In the genomic region with DNA sequence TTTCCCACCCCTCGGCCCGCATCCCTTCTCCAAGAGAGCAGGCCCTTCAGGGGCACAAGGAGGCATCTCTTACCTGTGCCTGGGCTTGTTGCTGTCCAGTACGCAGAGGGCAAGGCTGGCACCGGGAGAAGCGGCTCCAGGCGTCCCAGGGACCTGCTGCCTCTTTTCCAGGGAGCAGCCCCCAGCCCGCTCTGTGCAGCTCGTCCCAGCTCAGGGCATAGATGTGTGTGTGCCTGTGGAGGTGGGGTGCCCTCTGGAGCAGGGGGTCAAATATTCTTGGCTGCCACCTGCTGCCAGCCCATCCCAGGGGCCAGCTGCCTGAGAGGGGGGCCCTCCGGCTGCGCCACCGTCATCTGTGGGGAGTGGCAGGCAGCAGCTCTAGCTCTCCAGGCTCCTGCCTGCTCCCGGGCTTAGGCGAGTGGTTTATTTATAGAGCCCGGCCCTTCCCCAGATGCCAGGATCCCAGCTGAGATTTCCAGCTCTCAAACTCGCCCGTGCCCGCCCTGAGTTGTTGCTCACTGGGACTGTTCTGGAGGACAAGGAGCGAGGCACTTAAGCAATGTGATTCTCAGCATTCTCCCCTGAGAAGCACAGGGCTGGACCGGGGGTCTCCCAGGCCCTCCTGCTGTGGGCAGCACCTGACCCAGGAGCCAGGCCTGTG, we compare ENCODE assay signal across 17 cellular contexts.
DNase-seq lines count a peak whose midpoint lies in the region; ATAC-seq and TF ChIP-seq lines count a peak whose summit lies in the region.
"Had no signal": no experiment of that assay in that cellular context is flagged by ENCODE, and none has a peak within 500 bp of the region (broad histone marks: within the 10 kb centered on the region; RNA-seq: fewer than 3 reads in every experiment).

No MANE protein-coding gene starts in this region.

- in situ Hi-C loops in transverse colon (cut with MboI; ENCODE audit: low pct_ligation_motif_present in 1 of 4, low pct_unique_long_range_greater_than_20kb in 1 of 4, low sequenced_read_pairs in 3 of 4) = no loop called here

- intact Hi-C loops in right cardiac atrium (cut with DNase I) (no loop called here), sciatic nerve (cut with DNase I) (loop anchor here (10.0 kb wide), 1 partner anchor 434 kb away; no protein-coding TSS in a partner anchor), transverse colon (cut with DNase I; ENCODE audit: low total_unique reads) (no loop called here)

- DNase-seq in NCI-H187 (lab: John Stamatoyannopoulos, UW) (peak; percentile 15 to 71), NCI-H345 treated with DMSO at 0.1 percent for 48 hours (lab: John Stamatoyannopoulos, UW; ENCODE audit: unreplicated experiment) (peak; percentile 35), right cardiac atrium (peak; percentile 33 to 70 (median 61)), sciatic nerve (ENCODE audit: low spot score) (peak; percentile 46), NCI-H226 (no peak), T-helper 9 cell (no peak), transverse colon (no peak)
- DNase-seq: central memory CD4-positive, alpha-beta T cell; DMS53; effector CD8-positive, alpha-beta T cell; NCI-H2081 treated with DMSO at 0.1 percent for 48 hours; nucleus accumbens; T-helper 1 cell had no signal

- H3K27ac ChIP-seq in right cardiac atrium (ENCODE audit: low read length) = no peak overlapping the region
- H3K27ac ChIP-seq in transverse colon = no peak overlapping the region
- H3K27ac ChIP-seq: BLaER1 treated with 17β-estradiol and CSF1 and Interleukin-3, amounts not matched to agents 10 nM and 100 nM; thoracic aorta had no signal

- ATAC-seq in right cardiac atrium (peak; percentile 45 to 59), sciatic nerve (no peak)

- TF ChIP-seq EP300 in transverse colon (IDR thresholded peaks at IDR 0.05; ENCODE audit: low read depth) = no peak

- no peak for TF ChIP-seq CTCF in transverse colon (IDR thresholded peaks at IDR 0.05)

- H3K9me3 ChIP-seq in right cardiac atrium (ENCODE audit: control insufficient read depth, low read length) (no peaks in the 10 kb centered on the region), transverse colon (no peaks in the 10 kb centered on the region)
- H3K9me3 ChIP-seq: thoracic aorta had no signal

- no peak for TF ChIP-seq POLR2A in transverse colon (IDR thresholded peaks at IDR 0.05)

- H3K27me3 ChIP-seq in right cardiac atrium (ENCODE audit: control insufficient read depth, insufficient read depth) (no peaks in the 10 kb centered on the region), transverse colon (peaks cover 13% of the 10 kb centered on the region)
- H3K27me3 ChIP-seq: BLaER1 treated with 17β-estradiol and CSF1 and Interleukin-3, amounts not matched to agents 10 nM and 100 nM; hepatocyte had no signal

- WGBS in right cardiac atrium = 68% methylated on average over 19 of the region's 19 CpGs
- 59 to 100% methylated on average over 1 to 18 of the region's 19 CpGs for WGBS in transverse colon (ENCODE audit: low coverage in 1 of 2), 2 donors

- H3K4me1 ChIP-seq in right cardiac atrium (ENCODE audit: control insufficient read depth, insufficient read depth, low read length) = no peaks in the 10 kb centered on the region
- no peaks in the 10 kb centered on the region for H3K4me1 ChIP-seq in transverse colon
- H3K4me1 ChIP-seq: BLaER1 treated with 17β-estradiol and CSF1 and Interleukin-3, amounts not matched to agents 10 nM and 100 nM had no signal

- no peaks in the 10 kb centered on the region for H3K36me3 ChIP-seq in transverse colon
- H3K36me3 ChIP-seq: BLaER1 treated with 17β-estradiol and CSF1 and Interleukin-3, amounts not matched to agents 10 nM and 100 nM; thoracic aorta had no signal

- H3K4me3 ChIP-seq in right cardiac atrium (ENCODE audit: low read length) (no peak overlapping the region), transverse colon (no peak overlapping the region)
- H3K4me3 ChIP-seq: BLaER1 treated with 17β-estradiol and CSF1 and Interleukin-3, amounts not matched to agents 10 nM and 100 nM; hepatocyte; smooth muscle cell; thoracic aorta had no signal

Comparison
In these comparisons a context has a peak if more than half of its experiments do, and no peak if none do; other contexts are left out.
1. DNase-seq: peak in NCI-H187 (2 of 2), NCI-H345 treated with DMSO at 0.1 percent for 48 hours (single experiment), right cardiac atrium (3 of 3) and sciatic nerve (single experiment); none in NCI-H226 (single experiment), T-helper 9 cell (single experiment) and transverse colon (single experiment).